In the genomic region with DNA sequence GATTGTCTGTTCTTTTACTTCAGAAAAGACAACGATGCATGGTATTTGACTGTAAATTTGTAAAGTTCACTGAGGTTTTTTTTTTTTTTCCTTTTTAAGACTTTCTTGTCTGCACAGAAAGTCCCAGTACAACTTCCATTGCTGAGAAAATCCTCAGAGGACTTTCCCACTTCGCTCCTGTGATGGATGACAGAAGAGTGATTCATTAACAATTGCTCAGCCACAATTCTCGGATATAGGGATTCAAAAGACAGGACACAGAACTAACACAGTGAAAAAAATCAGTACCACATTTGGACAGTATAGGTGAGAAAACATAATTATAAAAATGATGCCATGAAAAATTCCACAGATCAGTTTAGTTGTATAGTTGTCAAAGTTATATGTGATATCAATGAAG, we compare ENCODE assay signal across 1 cellular context.
TF ChIP-seq lines count a peak whose summit lies in the region.

No MANE protein-coding gene starts in this region.

TF ChIP-seq in IMR-90, 13 proteins besides CTCF, POLR2A, EP300 and RAD21 (continued from another document):
- TF ChIP-seq MAFK (IDR thresholded peaks at IDR 0.05; ENCODE audit: low read depth, low read length) (no peak), CHD1 (IDR thresholded peaks at IDR 0.05; ENCODE audit: low read depth, low read length) (no peak)
